10 cellular contexts compared by ENCODE assay signal in genomic region chr6:25026723-25027122, GRCh38.
DNase-seq lines count a peak whose midpoint lies in the region; FAIRE-seq and TF ChIP-seq lines count a peak whose summit lies in the region.
"Had no signal": no experiment of that assay in that cellular context is flagged by ENCODE, and none has a peak within 500 bp of the region (broad histone marks: within the 10 kb centered on the region; RNA-seq: fewer than 3 reads in every experiment).

No MANE protein-coding gene starts in this region.

- POLR2A ChIA-PET in GM10248 (lab: Yijun Ruan, JAX): interaction anchor here (0.6 to 0.7 kb wide), 2 partner anchors 9 to 46 kb away, joined by 3 to 4 read pairs; no protein-coding TSS in a partner anchor

- CTCF ChIA-PET in GM10248 (lab: Yijun Ruan, JAX): interaction anchor here (0.7 to 7.9 kb wide), 40 partner anchors 10 to 572 kb away, joined by 3 to 132 read pairs (median 5); partner anchors contain the start of gene RIPOR2

- H3K27me3 ChIP-seq in BLaER1 (no peaks in the 10 kb centered on the region), bronchial epithelial cell (ENCODE audit: control insufficient read depth, insufficient read depth, low read length) (no peaks in the 10 kb centered on the region), transverse colon (no peaks in the 10 kb centered on the region)
- H3K27me3 ChIP-seq: heart left ventricle, testis had no signal

- H3K4me2 ChIP-seq in BLaER1: peak overlapping the region; percentile 83

- H3K9ac ChIP-seq in BLaER1: peak overlapping the region; percentile 67

- peak overlapping the region; percentile 51 for H3K4me3 ChIP-seq in BLaER1
- H3K4me3 ChIP-seq in bronchial epithelial cell (ENCODE audit: low read depth, low read length): no peak overlapping the region
- no peak overlapping the region for H3K4me3 ChIP-seq in transverse colon

- no peak for TF ChIP-seq POLR2A in transverse colon (IDR thresholded peaks at IDR 0.05)

- intact Hi-C loops in transverse colon (cut with DNase I; ENCODE audit: low total_unique reads): no loop called here

- no peaks in the 10 kb centered on the region for H4K20me1 ChIP-seq in BLaER1

- no peak for TF ChIP-seq EP300 in transverse colon (IDR thresholded peaks at IDR 0.05; ENCODE audit: low read depth)

- DNase-seq in GM10248 (ENCODE audit: extremely low spot score) (peak; percentile 28), NCI-H524 (lab: John Stamatoyannopoulos, UW) (peak; percentile 74 to 82), bronchial epithelial cell (ENCODE audit: low read depth) (peak; percentile 65), transverse colon (no peak), anterior cingulate cortex (lab: John Stamatoyannopoulos, UW) (no peak), NCI-H82 treated with DMSO at 0.1 percent for 48 hours (lab: John Stamatoyannopoulos, UW; ENCODE audit: unreplicated experiment) (no peak)
- no peak for DNase-seq in stimulated activated CD4-positive, alpha-beta T cell treated with anti-CD3 and anti-CD28 coated beads, Interleukin-12 subunit alpha, Interleukin-12 subunit beta, amount 100 ng/mL, for 4 hours
- DNase-seq: heart left ventricle, testis had no signal

- H3K36me3 ChIP-seq in BLaER1 (peaks cover 22% of the 10 kb centered on the region), bronchial epithelial cell (ENCODE audit: control insufficient read depth, insufficient read depth, low read length) (no peaks in the 10 kb centered on the region), transverse colon (no peaks in the 10 kb centered on the region)
- H3K36me3 ChIP-seq: heart left ventricle had no signal

- TF ChIP-seq CTCF in GM10248 (IDR thresholded peaks at IDR 0.05; ENCODE audit: control extremely low read depth, extremely low read depth, low read depth, missing control alignments) (peak; percentile 10), bronchial epithelial cell (IDR thresholded peaks at IDR 0.05; ENCODE audit: insufficient read depth, low read length, severe bottlenecking) (no peak), transverse colon (IDR thresholded peaks at IDR 0.05) (no peak)

- H3K4me1 ChIP-seq in BLaER1: peaks cover 58% of the 10 kb centered on the region
- H3K4me1 ChIP-seq in transverse colon: peaks cover 0 to 4% (median 0%) of the 10 kb centered on the region in 4 donors
- H3K4me1 ChIP-seq: testis had no signal

- 45% methylated on average over 2 of the region's 2 CpGs; no CpG with 5 or more reads in 1 of the 2 donors for WGBS in transverse colon (ENCODE audit: low coverage in 1 of 2), 2 donors

- no peak for FAIRE-seq in bronchial epithelial cell (lab: Jason Lieb, UNC)

- peaks cover 13% of the 10 kb centered on the region for H3K9me3 ChIP-seq in BLaER1
- no peaks in the 10 kb centered on the region for H3K9me3 ChIP-seq in transverse colon
- H3K9me3 ChIP-seq: heart left ventricle, testis had no signal

- in situ Hi-C loops in transverse colon (cut with MboI; ENCODE audit: low pct_ligation_motif_present in 1 of 4, low pct_unique_long_range_greater_than_20kb in 1 of 4, low sequenced_read_pairs in 3 of 4): no loop called here

- H3K27ac ChIP-seq in BLaER1 (peak overlapping the region; percentile 75), transverse colon (no peak overlapping the region)
- H3K27ac ChIP-seq: testis had no signal

Comparison
In these comparisons a context has a peak if more than half of its experiments do, and no peak if none do; other contexts are left out.
1. DNase-seq: peak in GM10248 (single experiment), NCI-H524 (2 of 2) and bronchial epithelial cell (single experiment); none in transverse colon (single experiment), anterior cingulate cortex (0 of 58), NCI-H82 treated with DMSO at 0.1 percent for 48 hours (single experiment) and stimulated activated CD4-positive, alpha-beta T cell treated with anti-CD3 and anti-CD28 coated beads, Interleukin-12 subunit alpha, Interleukin-12 subunit beta, amount 100 ng/mL, for 4 hours (single experiment).